Comparison of ENCODE assay signal across 23 cellular contexts in genomic region chr2:239769574-239770145, GRCh38.
A peak's percentile ranks its signal among the peaks of the same experiment; 100 is the strongest.
DNase-seq lines count a peak whose midpoint lies in the region; ATAC-seq and TF ChIP-seq lines count a peak whose summit lies in the region.
"Had no signal": no experiment of that assay in that cellular context is flagged by ENCODE, and none has a peak within 500 bp of the region (broad histone marks: within the 10 kb centered on the region; RNA-seq: fewer than 3 reads in every experiment).

No MANE protein-coding gene starts in this region.

- TF ChIP-seq POLR2A in gastrocnemius medialis (IDR thresholded peaks at IDR 0.05), result no peak

- H3K36me3 ChIP-seq in MM.1S (replicated peaks; ENCODE audit: insufficient read depth, low read length) (no peaks in the 10 kb centered on the region), gastrocnemius medialis (no peaks in the 10 kb centered on the region)
- H3K36me3 ChIP-seq: left lung had no signal

- peak; percentile 30 for DNase-seq in Right ventricle myocardium inferior (ENCODE audit: missing footprints)
- DNase-seq in left ventricle myocardium superior, result no peak
- no peak for DNase-seq in MM.1S
- peak; percentile 95 for DNase-seq in left kidney (ENCODE audit: low read depth, low spot score)
- DNase-seq in gastrocnemius medialis, result peak; percentile 42 to 43
- DNase-seq in D341Med (ENCODE audit: low spot score), result no peak
- DNase-seq in NK-92 (lab: John Stamatoyannopoulos, UW; ENCODE audit: unreplicated experiment), result no peak
- DNase-seq: activated CD8-positive, alpha-beta T cell treated with anti-CD3 and anti-CD28 coated beads for 36 hours; caudate nucleus; cortex of kidney; effector memory CD8-positive, alpha-beta T cell; left lung; naive thymus-derived CD4-positive, alpha-beta T cell; NCI-H1417 treated with DMSO at 0.1 percent for 48 hours; NCI-H510A treated with DMSO at 0.1 percent for 48 hours; nucleus accumbens; small intestine; stimulated activated naive CD4-positive, alpha-beta T cell treated with Interleukin-2 at 50 U/mL for 16 hours had no signal

- H3K27ac ChIP-seq in MM.1S (ENCODE audit: low read length) (peak overlapping the region; percentile 99), gastrocnemius medialis (no peak overlapping the region)
- H3K27ac ChIP-seq: C4-2B, left lung had no signal

- peak overlapping the region; percentile 55 for H3K9ac ChIP-seq in MM.1S (ENCODE audit: low read length)

- no peaks in the 10 kb centered on the region for H3K9me2 ChIP-seq in MM.1S (replicated peaks; ENCODE audit: insufficient read depth, low read length)

- ATAC-seq in Right ventricle myocardium inferior, result no peak
- no peak for ATAC-seq in left ventricle myocardium superior
- peak; percentile 59 to 72 for ATAC-seq in gastrocnemius medialis
- no peak for ATAC-seq in GM18867 (IDR thresholded peaks at IDR 0.05; ENCODE audit: unreplicated experiment)
- ATAC-seq: activated CD8-positive, alpha-beta T cell treated with anti-CD3 and anti-CD28 coated beads for 36 hours; activated T-helper 17 cell treated with anti-CD3 and anti-CD28 coated beads, Interleukin-2, amount 50 U/mL, for 72 hours; effector memory CD8-positive, alpha-beta T cell; left lung; naive thymus-derived CD4-positive, alpha-beta T cell; T-helper 17 cell had no signal

- H3K4me1 ChIP-seq in MM.1S (ENCODE audit: low read length) (peaks cover 43% of the 10 kb centered on the region), gastrocnemius medialis (peaks cover 4 to 5% of the 10 kb centered on the region in 2 donors)
- H3K4me1 ChIP-seq: left lung had no signal

- no peaks in the 10 kb centered on the region; the same call in 1 of the 2 replicates for H3K9me3 ChIP-seq in MM.1S (replicated peaks; ENCODE audit: insufficient read depth, low read length)
- peaks cover 0 to 7% (median 0%) of the 10 kb centered on the region in 3 donors for H3K9me3 ChIP-seq in gastrocnemius medialis

- no peaks in the 10 kb centered on the region for H3K27me3 ChIP-seq in MM.1S (replicated peaks; ENCODE audit: insufficient read depth, low read length)
- H3K27me3 ChIP-seq in gastrocnemius medialis, result peaks cover 0 to 11% (median 2%) of the 10 kb centered on the region in 3 donors

- no peak overlapping the region for H3K4me3 ChIP-seq in MM.1S (ENCODE audit: low read length)
- no peak overlapping the region for H3K4me3 ChIP-seq in gastrocnemius medialis
- H3K4me3 ChIP-seq: GM23338, left lung had no signal

- intact Hi-C loops in Right ventricle myocardium inferior (cut with DNase I) (no loop called here), left ventricle myocardium superior (cut with micrococcal nuclease) (no loop called here), gastrocnemius medialis (cut with DNase I; ENCODE audit: low total_unique reads) (no loop called here)

- TF ChIP-seq CTCF in MM.1S (IDR thresholded peaks at IDR 0.05; ENCODE audit: low read length), result no peak
- TF ChIP-seq CTCF in gastrocnemius medialis (IDR thresholded peaks at IDR 0.05 in 4 of 5, conservative IDR thresholded peaks at IDR 0.05 in 1 of 5), result no peak

- H4K20me1 ChIP-seq in MM.1S (ENCODE audit: insufficient read depth, low read length), result no peaks in the 10 kb centered on the region

- no peaks in the 10 kb centered on the region for H3K79me2 ChIP-seq in MM.1S (ENCODE audit: low read length)

- no peak overlapping the region for H2AFZ ChIP-seq in MM.1S (ENCODE audit: low read length)
- H2AFZ ChIP-seq: GM23338 had no signal

- peak overlapping the region; percentile 40; the same call in 1 of the 2 replicates for H3K4me2 ChIP-seq in MM.1S (ENCODE audit: low read depth, low read length)
- H3K4me2 ChIP-seq: GM23338 had no signal

- in situ Hi-C loops in gastrocnemius medialis (cut with MboI; ENCODE audit: low sequenced_read_pairs in 4 of 4), result no loop called here

- peaks cover 18% of the 10 kb centered on the region for H3F3A ChIP-seq in MM.1S (ENCODE audit: insufficient read depth, low read length)

Comparison
In these comparisons a context has a peak if more than half of its experiments do, and no peak if none do; other contexts are left out.
1. DNase-seq: peak in Right ventricle myocardium inferior (single experiment), left kidney (single experiment) and gastrocnemius medialis (2 of 2); none in left ventricle myocardium superior (single experiment), MM.1S (single experiment), D341Med (single experiment) and NK-92 (single experiment).
2. ATAC-seq: peak in gastrocnemius medialis (2 of 2); none in Right ventricle myocardium inferior (single experiment), left ventricle myocardium superior (single experiment) and GM18867 (single experiment).